Comparison of ENCODE assay signal across 25 cellular contexts in the genomic region with DNA sequence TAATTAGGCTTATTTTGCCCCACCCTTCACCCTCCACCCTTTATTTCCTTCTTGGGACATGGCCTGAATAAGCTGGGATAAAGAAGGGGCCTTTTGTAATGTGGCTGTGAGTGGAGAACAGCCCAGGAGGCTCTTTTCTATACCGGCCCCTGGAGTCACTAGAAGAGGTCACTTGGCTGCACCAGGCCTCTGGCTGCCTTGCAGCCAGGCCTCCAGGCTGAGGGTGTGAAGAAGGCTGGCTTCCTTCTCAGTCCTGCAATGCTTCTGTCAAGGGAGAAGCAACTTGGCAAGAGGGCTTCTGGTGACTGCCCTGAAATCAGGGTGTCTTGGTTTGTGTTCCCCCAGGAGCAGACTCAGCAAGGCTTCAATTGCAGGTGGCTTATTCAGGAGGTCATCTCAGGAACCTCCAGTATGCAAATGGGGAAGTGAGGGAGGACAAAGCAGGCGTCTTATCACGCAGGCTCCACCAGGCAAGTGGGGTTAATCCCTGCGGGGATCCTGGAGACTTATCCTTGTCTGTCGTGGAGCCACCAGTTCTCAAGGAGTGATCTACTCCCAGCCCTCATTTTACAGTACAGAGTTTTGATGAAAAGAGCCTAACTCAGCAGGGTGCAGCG.
A peak's percentile ranks its signal among the peaks of the same experiment; 100 is the strongest.
DNase-seq lines count a peak whose midpoint lies in the region; ATAC-seq and TF ChIP-seq lines count a peak whose summit lies in the region.
"Had no signal": no experiment of that assay in that cellular context is flagged by ENCODE, and none has a peak within 500 bp of the region (broad histone marks: within the 10 kb centered on the region; RNA-seq: fewer than 3 reads in every experiment).

No MANE protein-coding gene starts in this region.

- no peaks in the 10 kb centered on the region for H3K27me3 ChIP-seq in left ventricle myocardium inferior (ENCODE audit: low read depth)

- H3K27ac ChIP-seq in left ventricle myocardium inferior (replicated peaks) (no peak overlapping the region), coronary artery (no peak overlapping the region)
- H3K27ac ChIP-seq: PC-9, psoas muscle, VCaP had no signal

- no peaks in the 10 kb centered on the region for H3K4me1 ChIP-seq in left ventricle myocardium inferior
- H3K4me1 ChIP-seq: psoas muscle had no signal

- TF ChIP-seq POLR2A in GM18505 (IDR thresholded peaks at IDR 0.05; ENCODE audit: borderline replicate concordance, extremely low read depth, insufficient read depth, insufficient read length) = no peak

- no peak overlapping the region for H3K4me3 Mint-ChIP-seq in brain
- H3K4me3 Mint-ChIP-seq: activated CD4-positive, alpha-beta T cell treated with anti-CD3 and anti-CD28 coated beads, Interleukin-2, amount 10 ng/mL, durations not matched to agents 24 days and 14 days; activated naive CD8-positive, alpha-beta T cell treated with anti-CD3 and anti-CD28 coated beads, Interleukin-2, amount 50 U/mL, for 24 hours; activated T-cell treated with anti-CD3 and anti-CD28 coated beads, Interleukin-2, amount 50 U/mL, for 4 hours; CD4-positive, alpha-beta T cell; dendritic cell treated with granulocyte-macrophage colony-stimulating factor and Interleukin-4, amounts not matched to agents 40 ng/mL and 50 ng/mL, for 4 days; naive thymus-derived CD4-positive, alpha-beta T cell; stimulated activated memory B cell treated with anti-CD40 and anti-IgM and Interleukin-4, amounts not matched to agents 10 μg/mL and 1 μg/mL and 100 μg/mL, for 72 hours had no signal

- intact Hi-C loops in Right ventricle myocardium inferior (cut with DNase I) (no loop called here), left ventricle myocardium inferior (cut with micrococcal nuclease) (no loop called here)

- TF ChIP-seq CTCF in left ventricle myocardium inferior (IDR thresholded peaks at IDR 0.05; ENCODE audit: borderline replicate concordance) (no peak), brain (conservative IDR thresholded peaks at IDR 0.05) (no peak), coronary artery (IDR thresholded peaks at IDR 0.05) (no peak)

- H3K4me1 Mint-ChIP-seq in brain = peaks cover 6% of the 10 kb centered on the region
- H3K4me1 Mint-ChIP-seq: activated CD4-positive, alpha-beta T cell treated with anti-CD3 and anti-CD28 coated beads, Interleukin-2, amount 10 ng/mL, durations not matched to agents 24 days and 14 days; stimulated activated memory B cell treated with anti-CD40 and anti-IgM and Interleukin-4, amounts not matched to agents 10 μg/mL and 1 μg/mL and 100 μg/mL, for 72 hours had no signal

- DNase-seq in Right ventricle myocardium inferior (ENCODE audit: missing footprints) (no peak), left ventricle myocardium inferior (no peak), mesenteric fat pad (ENCODE audit: low spot score) (peak; percentile 39), coronary artery (ENCODE audit: low spot score) (no peak), islet precursor cell (no peak)
- DNase-seq: activated CD4-positive, alpha-beta T cell treated with anti-CD3 and anti-CD28 coated beads, Interleukin-2, amount 10 ng/mL, durations not matched to agents 24 days and 14 days; activated naive CD4-positive, alpha-beta T cell; activated naive CD8-positive, alpha-beta T cell treated with anti-CD3 and anti-CD28 coated beads, Interleukin-2, amount 50 U/mL, for 24 hours; activated T-cell treated with anti-CD3 and anti-CD28 coated beads, Interleukin-2, amount 50 U/mL, for 4 hours; DMS 273 treated with DMSO at 0.1 percent for 48 hours; glutamatergic neuron; KBM-7; naive thymus-derived CD4-positive, alpha-beta T cell; NCI-H1930; NCI-H510A treated with DMSO at 0.1 percent for 48 hours; occipital lobe; PC-9; SHP77 had no signal

- H3K36me3 ChIP-seq in left ventricle myocardium inferior = no peaks in the 10 kb centered on the region

- H3K36me3 Mint-ChIP-seq in brain = no peaks in the 10 kb centered on the region
- H3K36me3 Mint-ChIP-seq: stimulated activated memory B cell treated with anti-CD40 and anti-IgM and Interleukin-4, amounts not matched to agents 10 μg/mL and 1 μg/mL and 100 μg/mL, for 72 hours had no signal

- no peaks in the 10 kb centered on the region for H3K9me3 ChIP-seq in left ventricle myocardium inferior (replicated peaks)
- H3K9me3 ChIP-seq: psoas muscle had no signal

- H3K27me3 Mint-ChIP-seq in brain = peaks cover 4% of the 10 kb centered on the region
- H3K27me3 Mint-ChIP-seq: activated naive CD8-positive, alpha-beta T cell treated with anti-CD3 and anti-CD28 coated beads, Interleukin-2, amount 50 U/mL, for 24 hours; CD4-positive, alpha-beta T cell had no signal

- H3K27ac Mint-ChIP-seq in brain = peak overlapping the region in 3 of 5 experiments; percentile 12 to 63 (median 60)
- H3K27ac Mint-ChIP-seq: activated CD4-positive, alpha-beta T cell treated with anti-CD3 and anti-CD28 coated beads, Interleukin-2, amount 10 ng/mL, durations not matched to agents 24 days and 14 days; activated naive CD8-positive, alpha-beta T cell treated with anti-CD3 and anti-CD28 coated beads, Interleukin-2, amount 50 U/mL, for 24 hours; CD4-positive, alpha-beta T cell; dendritic cell treated with granulocyte-macrophage colony-stimulating factor and Interleukin-4, amounts not matched to agents 40 ng/mL and 50 ng/mL, for 4 days; naive thymus-derived CD4-positive, alpha-beta T cell; stimulated activated memory B cell treated with anti-CD40 and anti-IgM and Interleukin-4, amounts not matched to agents 10 μg/mL and 1 μg/mL and 100 μg/mL, for 72 hours had no signal

- H3K9me3 Mint-ChIP-seq in brain = peaks cover 3 to 7% (median 6%) of the 10 kb centered on the region in 5 experiments
- H3K9me3 Mint-ChIP-seq: activated CD4-positive, alpha-beta T cell treated with anti-CD3 and anti-CD28 coated beads, Interleukin-2, amount 10 ng/mL, durations not matched to agents 24 days and 14 days; activated naive CD8-positive, alpha-beta T cell treated with anti-CD3 and anti-CD28 coated beads, Interleukin-2, amount 50 U/mL, for 24 hours; activated T-cell treated with anti-CD3 and anti-CD28 coated beads, Interleukin-2, amount 50 U/mL, for 4 hours; CD4-positive, alpha-beta T cell; dendritic cell treated with granulocyte-macrophage colony-stimulating factor and Interleukin-4, amounts not matched to agents 40 ng/mL and 50 ng/mL, for 4 days had no signal

- ATAC-seq in Right ventricle myocardium inferior = peak; percentile 67
- no peak for ATAC-seq in GM18505 (IDR thresholded peaks at IDR 0.05; ENCODE audit: unreplicated experiment)
- ATAC-seq: activated naive CD8-positive, alpha-beta T cell treated with anti-CD3 and anti-CD28 coated beads, Interleukin-2, amount 50 U/mL, for 24 hours; activated T-cell treated with anti-CD3 and anti-CD28 coated beads, Interleukin-2, amount 50 U/mL, for 4 hours; stimulated activated memory B cell treated with anti-CD40 and anti-IgM and Interleukin-4, amounts not matched to agents 10 μg/mL and 1 μg/mL and 100 μg/mL, for 72 hours had no signal

- H3K4me3 ChIP-seq in left ventricle myocardium inferior (no peak overlapping the region), coronary artery (no peak overlapping the region)
- H3K4me3 ChIP-seq: PC-9, psoas muscle had no signal
